In the genomic region with DNA sequence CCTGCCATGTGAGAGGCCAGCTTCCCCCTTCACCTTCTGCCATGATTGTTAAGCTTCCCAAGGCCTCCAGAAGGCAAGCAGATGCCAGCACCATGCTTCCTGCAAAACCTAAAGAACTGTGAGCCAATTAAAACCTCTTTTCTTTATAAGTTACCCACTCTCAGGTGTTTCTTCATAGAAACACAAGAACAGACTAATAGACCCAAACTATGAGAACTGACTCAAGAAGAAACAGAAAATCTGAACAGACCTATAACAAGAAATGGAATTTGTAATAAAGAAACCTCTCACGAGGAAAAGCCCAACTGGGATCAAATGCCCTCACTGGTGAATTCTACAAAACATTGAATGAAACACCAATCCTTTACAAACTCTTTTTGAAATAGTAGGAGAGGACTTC, we compare ENCODE assay signal across 1 cellular context.
TF ChIP-seq lines count a peak whose summit lies in the region.

No MANE protein-coding gene starts in this region.

TF ChIP-seq in GM23338, 12 proteins besides CTCF, POLR2A, EP300 and RAD21 (continued from another document):
- TF ChIP-seq, protein P1, sequence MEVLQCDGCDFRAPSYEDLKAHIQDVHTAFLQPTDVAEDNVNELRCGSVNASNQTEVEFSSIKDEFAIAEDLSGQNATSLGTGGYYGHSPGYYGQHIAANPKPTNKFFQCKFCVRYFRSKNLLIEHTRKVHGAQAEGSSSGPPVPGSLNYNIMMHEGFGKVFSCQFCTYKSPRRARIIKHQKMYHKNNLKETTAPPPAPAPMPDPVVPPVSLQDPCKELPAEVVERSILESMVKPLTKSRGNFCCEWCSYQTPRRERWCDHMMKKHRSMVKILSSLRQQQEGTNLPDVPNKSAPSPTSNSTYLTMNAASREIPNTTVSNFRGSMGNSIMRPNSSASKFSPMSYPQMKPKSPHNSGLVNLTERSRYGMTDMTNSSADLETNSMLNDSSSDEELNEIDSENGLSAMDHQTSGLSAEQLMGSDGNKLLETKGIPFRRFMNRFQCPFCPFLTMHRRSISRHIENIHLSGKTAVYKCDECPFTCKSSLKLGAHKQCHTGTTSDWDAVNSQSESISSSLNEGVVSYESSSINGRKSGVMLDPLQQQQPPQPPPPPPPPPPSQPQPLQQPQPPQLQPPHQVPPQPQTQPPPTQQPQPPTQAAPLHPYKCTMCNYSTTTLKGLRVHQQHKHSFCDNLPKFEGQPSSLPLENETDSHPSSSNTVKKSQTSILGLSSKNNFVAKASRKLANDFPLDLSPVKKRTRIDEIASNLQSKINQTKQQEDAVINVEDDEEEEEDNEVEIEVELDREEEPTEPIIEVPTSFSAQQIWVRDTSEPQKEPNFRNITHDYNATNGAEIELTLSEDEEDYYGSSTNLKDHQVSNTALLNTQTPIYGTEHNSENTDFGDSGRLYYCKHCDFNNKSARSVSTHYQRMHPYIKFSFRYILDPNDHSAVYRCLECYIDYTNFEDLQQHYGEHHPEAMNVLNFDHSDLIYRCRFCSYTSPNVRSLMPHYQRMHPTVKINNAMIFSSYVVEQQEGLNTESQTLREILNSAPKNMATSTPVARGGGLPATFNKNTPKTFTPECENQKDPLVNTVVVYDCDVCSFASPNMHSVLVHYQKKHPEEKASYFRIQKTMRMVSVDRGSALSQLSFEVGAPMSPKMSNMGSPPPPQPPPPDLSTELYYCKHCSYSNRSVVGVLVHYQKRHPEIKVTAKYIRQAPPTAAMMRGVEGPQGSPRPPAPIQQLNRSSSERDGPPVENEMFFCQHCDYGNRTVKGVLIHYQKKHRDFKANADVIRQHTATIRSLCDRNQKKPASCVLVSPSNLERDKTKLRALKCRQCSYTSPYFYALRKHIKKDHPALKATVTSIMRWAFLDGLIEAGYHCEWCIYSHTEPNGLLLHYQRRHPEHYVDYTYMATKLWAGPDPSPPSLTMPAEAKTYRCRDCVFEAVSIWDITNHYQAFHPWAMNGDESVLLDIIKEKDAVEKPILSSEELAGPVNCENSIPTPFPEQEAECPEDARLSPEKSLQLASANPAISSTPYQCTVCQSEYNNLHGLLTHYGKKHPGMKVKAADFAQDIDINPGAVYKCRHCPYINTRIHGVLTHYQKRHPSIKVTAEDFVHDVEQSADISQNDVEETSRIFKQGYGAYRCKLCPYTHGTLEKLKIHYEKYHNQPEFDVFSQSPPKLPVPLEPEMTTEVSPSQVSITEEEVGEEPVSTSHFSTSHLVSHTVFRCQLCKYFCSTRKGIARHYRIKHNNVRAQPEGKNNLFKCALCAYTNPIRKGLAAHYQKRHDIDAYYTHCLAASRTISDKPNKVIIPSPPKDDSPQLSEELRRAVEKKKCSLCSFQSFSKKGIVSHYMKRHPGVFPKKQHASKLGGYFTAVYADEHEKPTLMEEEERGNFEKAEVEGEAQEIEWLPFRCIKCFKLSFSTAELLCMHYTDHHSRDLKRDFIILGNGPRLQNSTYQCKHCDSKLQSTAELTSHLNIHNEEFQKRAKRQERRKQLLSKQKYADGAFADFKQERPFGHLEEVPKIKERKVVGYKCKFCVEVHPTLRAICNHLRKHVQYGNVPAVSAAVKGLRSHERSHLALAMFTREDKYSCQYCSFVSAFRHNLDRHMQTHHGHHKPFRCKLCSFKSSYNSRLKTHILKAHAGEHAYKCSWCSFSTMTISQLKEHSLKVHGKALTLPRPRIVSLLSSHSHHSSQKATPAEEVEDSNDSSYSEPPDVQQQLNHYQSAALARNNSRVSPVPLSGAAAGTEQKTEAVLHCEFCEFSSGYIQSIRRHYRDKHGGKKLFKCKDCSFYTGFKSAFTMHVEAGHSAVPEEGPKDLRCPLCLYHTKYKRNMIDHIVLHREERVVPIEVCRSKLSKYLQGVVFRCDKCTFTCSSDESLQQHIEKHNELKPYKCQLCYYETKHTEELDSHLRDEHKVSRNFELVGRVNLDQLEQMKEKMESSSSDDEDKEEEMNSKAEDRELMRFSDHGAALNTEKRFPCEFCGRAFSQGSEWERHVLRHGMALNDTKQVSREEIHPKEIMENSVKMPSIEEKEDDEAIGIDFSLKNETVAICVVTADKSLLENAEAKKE (CRISPR knock-in tag; IDR thresholded peaks at IDR 0.05): no peak
- no peak for TF ChIP-seq EZH2phosphoT487 (IDR thresholded peaks at IDR 0.05; ENCODE audit: unreplicated experiment)
